17 cellular contexts compared by ENCODE assay signal in genomic region chr20:23165307-23165750, GRCh38.
DNase-seq lines count a peak whose midpoint lies in the region; ATAC-seq and TF ChIP-seq lines count a peak whose summit lies in the region.
"Had no signal": no experiment of that assay in that cellular context is flagged by ENCODE, and none has a peak within 500 bp of the region (broad histone marks: within the 10 kb centered on the region; RNA-seq: fewer than 3 reads in every experiment).

No MANE protein-coding gene starts in this region.

- H3K27ac ChIP-seq in Karpas-422 (ENCODE audit: low read length) = no peak overlapping the region
- no peak overlapping the region for H3K27ac ChIP-seq in neural progenitor cell
- H3K27ac ChIP-seq: esophagus muscularis mucosa, left ventricle myocardium inferior, upper lobe of right lung had no signal

- H3K9ac ChIP-seq in Karpas-422 (ENCODE audit: low read length) (no peak overlapping the region), neural progenitor cell (no peak overlapping the region)

- DNase-seq in Karpas-422 = peak; percentile 36
- peak; percentile 25 for DNase-seq in dermis blood vessel endothelial cell
- DNase-seq in neural progenitor cell (ENCODE audit: low spot score) = peak; percentile 48
- no peak for DNase-seq in NCI-H1436 (lab: John Stamatoyannopoulos, UW)
- DNase-seq in glomerular visceral epithelial cell (ENCODE audit: extremely low spot score) = no peak
- no peak for DNase-seq in GM13976 (ENCODE audit: low spot score)
- DNase-seq: activated CD4-positive, CD25-positive, alpha-beta regulatory T cell; activated naive CD8-positive, alpha-beta T cell treated with anti-CD3 and anti-CD28 coated beads for 36 hours; C1 segment of cervical spinal cord; left ventricle myocardium inferior; stimulated activated CD4-positive, alpha-beta T cell treated with anti-CD3 and anti-CD28 coated beads, Interleukin-4, amount 100 ng/mL, for 24 hours; upper lobe of right lung had no signal

- no peaks in the 10 kb centered on the region for H3K9me2 ChIP-seq in Karpas-422 (replicated peaks; ENCODE audit: insufficient read depth, low read length)

- no peak overlapping the region for H3K4me3 ChIP-seq in Karpas-422 (ENCODE audit: low read length)
- H3K4me3 ChIP-seq in neural progenitor cell = no peak overlapping the region
- H3K4me3 ChIP-seq: esophagus muscularis mucosa, left ventricle myocardium inferior, upper lobe of right lung had no signal

- H3K4me1 Mint-ChIP-seq in neural progenitor cell = peaks cover 3% of the 10 kb centered on the region
- H3K4me1 Mint-ChIP-seq: activated naive CD8-positive, alpha-beta T cell treated with anti-CD3 and anti-CD28 coated beads for 36 hours had no signal

- H3K36me3 Mint-ChIP-seq in neural progenitor cell = no peaks in the 10 kb centered on the region
- H3K36me3 Mint-ChIP-seq: activated naive CD8-positive, alpha-beta T cell treated with anti-CD3 and anti-CD28 coated beads for 36 hours had no signal

- H3K9me3 ChIP-seq in Karpas-422 (ENCODE audit: low read length) (no peaks in the 10 kb centered on the region), neural progenitor cell (ENCODE audit: low read depth) (no peaks in the 10 kb centered on the region)
- H3K9me3 ChIP-seq: esophagus muscularis mucosa, left ventricle myocardium inferior, upper lobe of right lung had no signal

- no peak overlapping the region for H3K4me3 Mint-ChIP-seq in neural progenitor cell
- H3K4me3 Mint-ChIP-seq: activated naive CD8-positive, alpha-beta T cell treated with anti-CD3 and anti-CD28 coated beads for 36 hours; nephron had no signal

- no peak overlapping the region for H3K27ac Mint-ChIP-seq in neural progenitor cell
- H3K27ac Mint-ChIP-seq: activated naive CD8-positive, alpha-beta T cell treated with anti-CD3 and anti-CD28 coated beads for 36 hours had no signal

- peaks cover 9% of the 10 kb centered on the region for H3K27me3 Mint-ChIP-seq in neural progenitor cell (ENCODE audit: insufficient read depth, low read depth)
- H3K27me3 Mint-ChIP-seq: activated naive CD8-positive, alpha-beta T cell treated with anti-CD3 and anti-CD28 coated beads for 36 hours had no signal

- H2AFZ ChIP-seq in Karpas-422 (ENCODE audit: low read length) = no peak overlapping the region
- H2AFZ ChIP-seq in neural progenitor cell (replicated peaks) = peak overlapping the region; percentile 50

- no peaks in the 10 kb centered on the region for H3F3A ChIP-seq in neural progenitor cell (ENCODE audit: low read depth)

- H3K27me3 ChIP-seq in Karpas-422 (ENCODE audit: low read length) (no peaks in the 10 kb centered on the region), neural progenitor cell (no peaks in the 10 kb centered on the region)
- H3K27me3 ChIP-seq: esophagus muscularis mucosa, upper lobe of right lung had no signal

- H3K4me2 ChIP-seq in Karpas-422 (ENCODE audit: low read depth, low read length, poor library complexity, severe bottlenecking) (no peak overlapping the region), neural progenitor cell (no peak overlapping the region)

- peaks cover 3% of the 10 kb centered on the region for H3K9me3 Mint-ChIP-seq in neural progenitor cell
- H3K9me3 Mint-ChIP-seq: nephron had no signal

- no peak for ATAC-seq in HG03159 (IDR thresholded peaks at IDR 0.05; ENCODE audit: unreplicated experiment)
- ATAC-seq: sciatic nerve, upper lobe of right lung had no signal

- H4K20me1 ChIP-seq in Karpas-422 (ENCODE audit: insufficient read depth, low read depth, low read length) (no peaks in the 10 kb centered on the region), neural progenitor cell (ENCODE audit: low read depth) (no peaks in the 10 kb centered on the region)

- no peaks in the 10 kb centered on the region for H3K79me2 ChIP-seq in Karpas-422 (ENCODE audit: low read length)
- H3K79me2 ChIP-seq in neural progenitor cell (ENCODE audit: low read depth) = no peaks in the 10 kb centered on the region

- TF ChIP-seq CTCF in GM12873 (IDR thresholded peaks at IDR 0.05; ENCODE audit: insufficient read depth, low read depth, low read length, missing control alignments) = peak; percentile 24
- peak; percentile 27 for TF ChIP-seq CTCF in neural progenitor cell (IDR thresholded peaks at IDR 0.05)
- no peak for TF ChIP-seq CTCF in GM13976 (IDR thresholded peaks at IDR 0.05; ENCODE audit: borderline replicate concordance, control extremely low read depth, extremely low read depth, insufficient read depth, missing control alignments)

- in situ Hi-C loops in GM13976 (cut with MboI; ENCODE audit: low sequenced_read_pairs, unreplicated experiment) = no loop called here

- H3K36me3 ChIP-seq in Karpas-422 (ENCODE audit: insufficient read depth, low read length) (no peaks in the 10 kb centered on the region), neural progenitor cell (no peaks in the 10 kb centered on the region)
- H3K36me3 ChIP-seq: esophagus muscularis mucosa, left ventricle myocardium inferior, upper lobe of right lung had no signal

- peaks cover 31% of the 10 kb centered on the region for H3K4me1 ChIP-seq in Karpas-422 (ENCODE audit: low read length)
- peaks cover 12% of the 10 kb centered on the region for H3K4me1 ChIP-seq in neural progenitor cell

Comparison
In these comparisons a context has a peak if more than half of its experiments do, and no peak if none do; other contexts are left out.
1. DNase-seq: peak in Karpas-422 (single experiment), dermis blood vessel endothelial cell (single experiment) and neural progenitor cell (single experiment); none in NCI-H1436 (single experiment), glomerular visceral epithelial cell (single experiment) and GM13976 (single experiment).